ENCODE assay signal across 14 cellular contexts in the genomic region with DNA sequence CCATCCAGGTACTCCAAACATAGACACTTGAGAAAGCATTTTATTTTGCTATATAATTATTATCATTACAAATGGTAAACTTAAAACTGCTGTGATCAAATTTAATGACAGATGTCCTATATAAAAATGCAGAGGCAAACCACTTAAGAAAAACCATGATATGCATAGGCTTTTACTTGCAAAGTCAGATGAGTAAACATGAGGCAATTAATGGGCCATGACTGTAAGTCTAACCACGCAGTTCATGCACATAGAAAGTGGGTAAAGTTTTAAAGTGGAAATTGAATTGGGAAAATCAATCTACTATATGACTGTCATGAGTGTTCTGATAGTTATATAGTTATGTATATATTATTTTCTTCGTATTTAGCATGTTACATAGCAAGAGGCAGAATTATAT.
DNase-seq lines count a peak whose midpoint lies in the region; ATAC-seq and TF ChIP-seq lines count a peak whose summit lies in the region.
"Had no signal": no experiment of that assay in that cellular context is flagged by ENCODE, and none has a peak within 500 bp of the region (broad histone marks: within the 10 kb centered on the region; RNA-seq: fewer than 3 reads in every experiment).

No MANE protein-coding gene starts in this region.

- TF ChIP-seq CTCF in CD14-positive monocyte (IDR thresholded peaks at IDR 0.05) = no peak

- H3K27ac Mint-ChIP-seq in CD14-positive monocyte = no peak overlapping the region
- H3K27ac Mint-ChIP-seq: T-helper 2 cell treated with Interferon-gamma antibody and Interleukin-4, amounts not matched to agents 5 μg/mL and 100 μg/mL, for 36 hours had no signal

- ATAC-seq in GM21619 (IDR thresholded peaks at IDR 0.05; ENCODE audit: unreplicated experiment) = no peak
- no peak for ATAC-seq in HG03520 (IDR thresholded peaks at IDR 0.05; ENCODE audit: unreplicated experiment)
- ATAC-seq: Panc1, Right ventricle myocardium inferior had no signal

- no peak overlapping the region for H3K4me3 Mint-ChIP-seq in CD14-positive monocyte
- H3K4me3 Mint-ChIP-seq: T-helper 2 cell treated with Interferon-gamma antibody and Interleukin-4, amounts not matched to agents 5 μg/mL and 100 μg/mL, for 36 hours had no signal

- DNase-seq in EH (ENCODE audit: low read depth) = peak; percentile 8
- peak; percentile 4 for DNase-seq in MV-4-11 (lab: John Stamatoyannopoulos, UW)
- DNase-seq in NCI-H69 (lab: John Stamatoyannopoulos, UW) = peak; percentile 93
- peak; percentile 3 for DNase-seq in kidney glomerular epithelial cell (lab: John Stamatoyannopoulos, UW)
- DNase-seq in CD14-positive monocyte (ENCODE audit: low spot score) = no peak
- DNase-seq: DMS153, MM.1S, NCI-H2171 treated with DMSO at 0.1 percent for 48 hours, NCI-H82 had no signal

- intact Hi-C loops in CD14-positive monocyte (cut with micrococcal nuclease) = no loop called here

- peaks cover 0 to 3% (median 0%) of the 10 kb centered on the region in 7 donors for H3K9me3 Mint-ChIP-seq in CD14-positive monocyte
- H3K9me3 Mint-ChIP-seq: T-helper 2 cell treated with Interferon-gamma antibody and Interleukin-4, amounts not matched to agents 5 μg/mL and 100 μg/mL, for 36 hours had no signal

- no peaks in the 10 kb centered on the region for H3K4me1 Mint-ChIP-seq in CD14-positive monocyte

- H3K36me3 Mint-ChIP-seq in CD14-positive monocyte = peaks cover 28 to 31% of the 10 kb centered on the region in 2 donors

- no peaks in the 10 kb centered on the region for H3K27me3 Mint-ChIP-seq in CD14-positive monocyte (ENCODE audit: low read depth in 3 of 3)
